Comparison of ENCODE assay signal across 20 cellular contexts in the genomic region with DNA sequence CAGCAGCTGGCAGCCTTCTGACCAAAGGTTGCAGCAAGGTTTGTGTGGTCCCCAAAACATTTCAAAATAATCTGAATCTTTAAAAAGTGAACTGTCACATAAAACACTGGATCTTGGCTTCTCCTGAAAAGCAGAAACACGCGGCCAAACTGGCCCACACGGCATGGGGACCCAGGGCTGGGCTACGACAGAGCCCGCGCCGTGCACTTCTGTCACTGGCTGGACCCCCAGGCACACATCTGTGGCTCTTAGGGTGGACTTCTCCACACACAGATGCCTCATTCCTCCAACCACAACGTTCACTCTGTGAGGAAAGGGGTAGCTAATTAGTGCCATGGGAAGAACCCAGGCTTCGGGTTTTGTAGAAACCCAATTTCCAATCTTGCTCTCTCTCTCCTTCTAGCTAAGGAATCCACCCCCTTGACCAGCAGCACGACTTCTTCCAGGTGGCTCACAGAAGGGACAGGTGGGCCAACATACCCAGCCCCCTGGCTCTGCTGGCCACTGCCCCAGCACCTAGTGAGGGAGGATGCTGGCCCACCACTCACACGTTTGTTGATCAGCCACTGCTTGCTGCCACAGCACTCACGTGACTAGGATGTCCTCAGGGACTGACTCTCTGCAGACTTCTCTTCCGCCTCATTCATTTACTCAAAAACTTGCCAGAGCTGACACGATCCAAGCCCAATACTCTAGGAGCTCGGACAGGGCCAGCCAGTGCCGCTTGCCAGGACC. TPM values are rescaled to one million over a fixed set of nuclear protein-coding genes. Genes with fewer than 3 reads are reported as not detected.
A peak's percentile ranks its signal among the peaks of the same experiment; 100 is the strongest.
DNase-seq lines count a peak whose midpoint lies in the region; ATAC-seq and TF ChIP-seq lines count a peak whose summit lies in the region.
"Had no signal": no experiment of that assay in that cellular context is flagged by ENCODE, and none has a peak within 500 bp of the region (broad histone marks: within the 10 kb centered on the region; RNA-seq: fewer than 3 reads in every experiment).

No MANE protein-coding gene starts in this region.

- H3K27me3 Mint-ChIP-seq in activated B cell treated with CpG ODN at 0.5 μM for 24 hours: no peaks in the 10 kb centered on the region

- no peaks in the 10 kb centered on the region for H3K9me3 Mint-ChIP-seq in activated B cell treated with CpG ODN at 0.5 μM for 24 hours
- H3K9me3 Mint-ChIP-seq in stimulated activated effector memory CD8-positive, alpha-beta T cell treated with anti-CD3 and anti-CD28 coated beads, Interleukin-12 subunit alpha, Interleukin-12 subunit beta, amount 100 ng/mL, for 72 hours: no peaks in the 10 kb centered on the region

- peaks cover 83% of the 10 kb centered on the region for H3K36me3 Mint-ChIP-seq in activated B cell treated with CpG ODN at 0.5 μM for 24 hours (ENCODE audit: low read depth)
- peaks cover 83% of the 10 kb centered on the region for H3K36me3 Mint-ChIP-seq in stimulated activated effector memory CD8-positive, alpha-beta T cell treated with anti-CD3 and anti-CD28 coated beads, Interleukin-12 subunit alpha, Interleukin-12 subunit beta, amount 100 ng/mL, for 72 hours

- POLR2A ChIA-PET in activated B cell treated with CpG ODN at 0.5 μM for 24 hours (lab: Charles Lee): interaction anchor here (0.5 to 1.4 kb wide), 3 partner anchors 12 to 20 kb away, joined by 3 to 5 read pairs (median 4); a partner anchor contains a TSS

- no peaks in the 10 kb centered on the region for H3K4me1 ChIP-seq in lower lobe of right lung

- no peak overlapping the region for H3K27ac ChIP-seq in lower lobe of right lung
- H3K27ac ChIP-seq: HL-60 had no signal

- peak; percentile 16 for DNase-seq in H7
- DNase-seq in activated B cell treated with CpG ODN at 0.5 μM for 24 hours: no peak
- peak; percentile 11 for DNase-seq in lower lobe of right lung
- DNase-seq in stimulated activated effector memory CD8-positive, alpha-beta T cell treated with anti-CD3 and anti-CD28 coated beads, Interleukin-12 subunit alpha, Interleukin-12 subunit beta, amount 100 ng/mL, for 72 hours (ENCODE audit: low spot score in 2 of 2): no peak
- no peak for DNase-seq in NCI-H774 (lab: John Stamatoyannopoulos, UW)
- DNase-seq in cerebellar nuclear complex (lab: John Stamatoyannopoulos, UW): no peak
- DNase-seq in Kasumi-1 (lab: John Stamatoyannopoulos, UW): no peak
- DNase-seq: DMS79; HCEC 1CT; KBM-7; NCI-H1092 treated with DMSO at 0.1 percent for 48 hours; NCI-H1436 treated with DMSO at 0.1 percent for 48 hours; NCI-H1930; NCI-H2227 treated with DMSO at 0.1 percent for 48 hours; NCI-H510A; NK-92 treated with Interleukin-12 subunit alpha and Interleukin-12 subunit beta, amount 100 ng/mL, for 24 hours had no signal

- peak overlapping the region; percentile 35 for H3K27ac Mint-ChIP-seq in activated B cell treated with CpG ODN at 0.5 μM for 24 hours
- H3K27ac Mint-ChIP-seq in stimulated activated effector memory CD8-positive, alpha-beta T cell treated with anti-CD3 and anti-CD28 coated beads, Interleukin-12 subunit alpha, Interleukin-12 subunit beta, amount 100 ng/mL, for 72 hours: peak overlapping the region; percentile 82

- no peak for TF ChIP-seq CTCF in activated B cell treated with CpG ODN at 0.5 μM for 24 hours (IDR thresholded peaks at IDR 0.05)
- no peak for TF ChIP-seq CTCF in lower lobe of right lung (IDR thresholded peaks at IDR 0.05)

- ATAC-seq in activated B cell treated with CpG ODN at 0.5 μM for 24 hours (ENCODE audit: low read depth): no peak
- ATAC-seq in lower lobe of right lung: no peak
- no peak for ATAC-seq in stimulated activated effector memory CD8-positive, alpha-beta T cell treated with anti-CD3 and anti-CD28 coated beads, Interleukin-12 subunit alpha, Interleukin-12 subunit beta, amount 100 ng/mL, for 72 hours
- ATAC-seq: HepG2, Panc1, SK-N-SH treated with all-trans-retinoic acid at 6 μM for 48 hours had no signal

- H3K27me3 ChIP-seq in H7 (ENCODE audit: control insufficient read depth, insufficient read depth, low read length) (no peaks in the 10 kb centered on the region), lower lobe of right lung (ENCODE audit: low read depth) (no peaks in the 10 kb centered on the region)

- CTCF ChIA-PET in activated B cell treated with CpG ODN at 0.5 μM for 24 hours (lab: Charles Lee): interaction anchor here (0.7 to 1.0 kb wide), 3 partner anchors 15 to 112 kb away, joined by 3 read pairs; no protein-coding TSS in a partner anchor

- peaks cover 26% of the 10 kb centered on the region for H3K4me1 Mint-ChIP-seq in activated B cell treated with CpG ODN at 0.5 μM for 24 hours
- H3K4me1 Mint-ChIP-seq in stimulated activated effector memory CD8-positive, alpha-beta T cell treated with anti-CD3 and anti-CD28 coated beads, Interleukin-12 subunit alpha, Interleukin-12 subunit beta, amount 100 ng/mL, for 72 hours: peaks cover 47% of the 10 kb centered on the region

- H3K9me3 ChIP-seq in lower lobe of right lung: no peaks in the 10 kb centered on the region

- intact Hi-C loops in activated B cell treated with CpG ODN at 0.5 μM for 24 hours (cut with micrococcal nuclease): no loop called here
- intact Hi-C loops in lower lobe of right lung (cut with DNase I): no loop called here

- H3K4me3 ChIP-seq in H7 (ENCODE audit: insufficient read depth, low read depth, low read length) (no peak overlapping the region), lower lobe of right lung (no peak overlapping the region)

- H3K36me3 ChIP-seq in H7 (replicated peaks; ENCODE audit: control insufficient read depth, insufficient read depth, low read length) (peaks cover 20% of the 10 kb centered on the region), lower lobe of right lung (peaks cover 92% of the 10 kb centered on the region)

- no peak overlapping the region for H3K4me3 Mint-ChIP-seq in activated B cell treated with CpG ODN at 0.5 μM for 24 hours
- H3K4me3 Mint-ChIP-seq in stimulated activated effector memory CD8-positive, alpha-beta T cell treated with anti-CD3 and anti-CD28 coated beads, Interleukin-12 subunit alpha, Interleukin-12 subunit beta, amount 100 ng/mL, for 72 hours: no peak overlapping the region

RNA-seq across cellular contexts. Expression of a gene that starts 17.9 kb away (rescaled TPM):
- 221 and 225 TPM in 2 replicates for total RNA-seq in H7 (2014; rRNA removed; shearing (Covaris generic))
- total RNA-seq in activated B cell treated with CpG ODN at 0.5 μM for 24 hours (88.0 and 89.7 TPM in 2 replicates), lower lobe of right lung (108 TPM)

RNA-seq across cellular contexts. Expression of a gene that starts 21.9 kb away (rescaled TPM):
- 26.4 and 27.2 TPM in 2 replicates for total RNA-seq in H7 (2014; rRNA removed; shearing (Covaris generic))
- 7.6 and 9.1 TPM in 2 replicates for total RNA-seq in activated B cell treated with CpG ODN at 0.5 μM for 24 hours
- total RNA-seq in lower lobe of right lung: 10.8 TPM

RNA-seq across cellular contexts. Expression of a gene that starts 24.1 kb away (rescaled TPM):
- 31.0 and 32.4 TPM in 2 replicates for total RNA-seq in H7 (2014; rRNA removed; shearing (Covaris generic))
- 50.6 and 58.3 TPM in 2 replicates for total RNA-seq in activated B cell treated with CpG ODN at 0.5 μM for 24 hours
- total RNA-seq in lower lobe of right lung: 16.2 TPM

RNA-seq across cellular contexts. Expression of a gene that starts 30.0 kb away (rescaled TPM):
- total RNA-seq in H7 (2014; rRNA removed; shearing (Covaris generic)): 360 and 469 TPM in 2 replicates
- 141 and 160 TPM in 2 replicates for total RNA-seq in activated B cell treated with CpG ODN at 0.5 μM for 24 hours
- 101 TPM for total RNA-seq in lower lobe of right lung

RNA-seq across cellular contexts. Expression of a gene that starts 30.1 kb away (rescaled TPM):
- total RNA-seq in H7 (2014; rRNA removed; shearing (Covaris generic)): 25.4 and 35.7 TPM in 2 replicates
- total RNA-seq in activated B cell treated with CpG ODN at 0.5 μM for 24 hours (35.6 and 36.3 TPM in 2 replicates), lower lobe of right lung (41.6 TPM)

Comparison
In these comparisons a context has a peak if more than half of its experiments do, and no peak if none do; other contexts are left out.
1. DNase-seq: peak in H7 (single experiment) and lower lobe of right lung (single experiment); none in activated B cell treated with CpG ODN at 0.5 μM for 24 hours (single experiment), stimulated activated effector memory CD8-positive, alpha-beta T cell treated with anti-CD3 and anti-CD28 coated beads, Interleukin-12 subunit alpha, Interleukin-12 subunit beta, amount 100 ng/mL, for 72 hours (0 of 2), NCI-H774 (single experiment), cerebellar nuclear complex (0 of 2) and Kasumi-1 (0 of 2).